1 cellular context compared by ENCODE assay signal in the genomic region with DNA sequence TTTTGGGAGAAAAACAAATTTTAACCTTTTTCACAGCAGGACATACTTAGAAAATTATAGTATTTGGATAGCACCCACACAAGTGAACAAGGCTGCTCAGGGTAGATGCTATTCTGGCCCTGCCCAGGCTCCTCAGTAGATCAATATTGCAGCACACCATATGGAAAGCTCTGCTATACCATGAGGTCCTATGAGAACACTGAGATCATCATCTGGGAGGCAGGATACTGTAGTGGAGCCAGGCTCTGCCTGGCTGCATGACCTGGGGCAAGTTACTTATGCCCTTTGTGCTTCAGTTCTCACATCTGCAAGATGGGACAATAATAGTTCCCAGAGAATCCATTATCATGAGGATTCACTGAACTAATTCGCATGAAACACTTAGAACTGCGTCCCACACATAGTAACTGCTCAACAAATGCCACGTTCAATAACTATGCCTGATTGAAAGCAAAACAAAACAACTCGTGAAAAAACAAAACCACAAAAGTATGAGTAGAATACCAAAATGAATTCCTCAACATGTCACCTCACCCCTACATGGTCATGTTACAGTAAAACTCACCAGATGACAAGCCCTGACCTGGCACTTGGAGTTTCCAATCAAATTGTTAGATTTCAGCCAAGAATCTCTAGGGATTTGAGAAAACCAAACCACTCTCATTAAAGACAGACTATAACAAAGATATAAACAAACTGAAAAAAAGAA.
TF ChIP-seq lines count a peak whose summit lies in the region.

No MANE protein-coding gene starts in this region.

TF ChIP-seq in GM12878, 131 proteins besides CTCF, POLR2A, EP300 and RAD21 (continued from another document):
- TF ChIP-seq, protein P1, sequence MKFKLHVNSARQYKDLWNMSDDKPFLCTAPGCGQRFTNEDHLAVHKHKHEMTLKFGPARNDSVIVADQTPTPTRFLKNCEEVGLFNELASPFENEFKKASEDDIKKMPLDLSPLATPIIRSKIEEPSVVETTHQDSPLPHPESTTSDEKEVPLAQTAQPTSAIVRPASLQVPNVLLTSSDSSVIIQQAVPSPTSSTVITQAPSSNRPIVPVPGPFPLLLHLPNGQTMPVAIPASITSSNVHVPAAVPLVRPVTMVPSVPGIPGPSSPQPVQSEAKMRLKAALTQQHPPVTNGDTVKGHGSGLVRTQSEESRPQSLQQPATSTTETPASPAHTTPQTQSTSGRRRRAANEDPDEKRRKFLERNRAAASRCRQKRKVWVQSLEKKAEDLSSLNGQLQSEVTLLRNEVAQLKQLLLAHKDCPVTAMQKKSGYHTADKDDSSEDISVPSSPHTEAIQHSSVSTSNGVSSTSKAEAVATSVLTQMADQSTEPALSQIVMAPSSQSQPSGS (IDR thresholded peaks at IDR 0.05; ENCODE audit: low read length), result no peak
- no peak for TF ChIP-seq ZNF24 (IDR thresholded peaks at IDR 0.05)
- TF ChIP-seq, protein P2, sequence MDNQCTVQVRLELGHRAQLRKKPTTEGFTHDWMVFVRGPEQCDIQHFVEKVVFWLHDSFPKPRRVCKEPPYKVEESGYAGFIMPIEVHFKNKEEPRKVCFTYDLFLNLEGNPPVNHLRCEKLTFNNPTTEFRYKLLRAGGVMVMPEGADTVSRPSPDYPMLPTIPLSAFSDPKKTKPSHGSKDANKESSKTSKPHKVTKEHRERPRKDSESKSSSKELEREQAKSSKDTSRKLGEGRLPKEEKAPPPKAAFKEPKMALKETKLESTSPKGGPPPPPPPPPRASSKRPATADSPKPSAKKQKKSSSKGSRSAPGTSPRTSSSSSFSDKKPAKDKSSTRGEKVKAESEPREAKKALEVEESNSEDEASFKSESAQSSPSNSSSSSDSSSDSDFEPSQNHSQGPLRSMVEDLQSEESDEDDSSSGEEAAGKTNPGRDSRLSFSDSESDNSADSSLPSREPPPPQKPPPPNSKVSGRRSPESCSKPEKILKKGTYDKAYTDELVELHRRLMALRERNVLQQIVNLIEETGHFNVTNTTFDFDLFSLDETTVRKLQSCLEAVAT (IDR thresholded peaks at IDR 0.05), result peak; percentile 30; the same call in 1 of the 2 replicates
- no peak for TF ChIP-seq YY1 (IDR thresholded peaks at IDR 0.05; ENCODE audit: low read depth, low read length)
- TF ChIP-seq CBFB (IDR thresholded peaks at IDR 0.05; ENCODE audit: low read depth), result peak; percentile 37; the same call in 1 of the 2 replicates
- no peak for TF ChIP-seq TAF1 (IDR thresholded peaks at IDR 0.05; ENCODE audit: borderline replicate concordance, low read depth, low read length)
- TF ChIP-seq ZNF217 (IDR thresholded peaks at IDR 0.05), result 0 out of 2 replicates have a peak, but pooled peaks have one; percentile 28
- TF ChIP-seq CREM (IDR thresholded peaks at IDR 0.05; ENCODE audit: low read depth), result peak; percentile 16; the same call in 1 of the 2 replicates
- TF ChIP-seq SRF (IDR thresholded peaks at IDR 0.05; ENCODE audit: low read depth in 2 of 2, low read length in 2 of 2), result peak; percentile 65 to 85
- no peak for TF ChIP-seq RELA (IDR thresholded peaks at IDR 0.05; ENCODE audit: borderline replicate concordance, partially characterized antibody)
- no peak for TF ChIP-seq CBX5 (IDR thresholded peaks at IDR 0.05; ENCODE audit: low read depth)
- TF ChIP-seq, protein P3, sequence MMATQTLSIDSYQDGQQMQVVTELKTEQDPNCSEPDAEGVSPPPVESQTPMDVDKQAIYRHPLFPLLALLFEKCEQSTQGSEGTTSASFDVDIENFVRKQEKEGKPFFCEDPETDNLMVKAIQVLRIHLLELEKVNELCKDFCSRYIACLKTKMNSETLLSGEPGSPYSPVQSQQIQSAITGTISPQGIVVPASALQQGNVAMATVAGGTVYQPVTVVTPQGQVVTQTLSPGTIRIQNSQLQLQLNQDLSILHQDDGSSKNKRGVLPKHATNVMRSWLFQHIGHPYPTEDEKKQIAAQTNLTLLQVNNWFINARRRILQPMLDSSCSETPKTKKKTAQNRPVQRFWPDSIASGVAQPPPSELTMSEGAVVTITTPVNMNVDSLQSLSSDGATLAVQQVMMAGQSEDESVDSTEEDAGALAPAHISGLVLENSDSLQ (IDR thresholded peaks at IDR 0.05), result peak; percentile 64; the same call in 1 of the 2 replicates
- TF ChIP-seq, protein P4, sequence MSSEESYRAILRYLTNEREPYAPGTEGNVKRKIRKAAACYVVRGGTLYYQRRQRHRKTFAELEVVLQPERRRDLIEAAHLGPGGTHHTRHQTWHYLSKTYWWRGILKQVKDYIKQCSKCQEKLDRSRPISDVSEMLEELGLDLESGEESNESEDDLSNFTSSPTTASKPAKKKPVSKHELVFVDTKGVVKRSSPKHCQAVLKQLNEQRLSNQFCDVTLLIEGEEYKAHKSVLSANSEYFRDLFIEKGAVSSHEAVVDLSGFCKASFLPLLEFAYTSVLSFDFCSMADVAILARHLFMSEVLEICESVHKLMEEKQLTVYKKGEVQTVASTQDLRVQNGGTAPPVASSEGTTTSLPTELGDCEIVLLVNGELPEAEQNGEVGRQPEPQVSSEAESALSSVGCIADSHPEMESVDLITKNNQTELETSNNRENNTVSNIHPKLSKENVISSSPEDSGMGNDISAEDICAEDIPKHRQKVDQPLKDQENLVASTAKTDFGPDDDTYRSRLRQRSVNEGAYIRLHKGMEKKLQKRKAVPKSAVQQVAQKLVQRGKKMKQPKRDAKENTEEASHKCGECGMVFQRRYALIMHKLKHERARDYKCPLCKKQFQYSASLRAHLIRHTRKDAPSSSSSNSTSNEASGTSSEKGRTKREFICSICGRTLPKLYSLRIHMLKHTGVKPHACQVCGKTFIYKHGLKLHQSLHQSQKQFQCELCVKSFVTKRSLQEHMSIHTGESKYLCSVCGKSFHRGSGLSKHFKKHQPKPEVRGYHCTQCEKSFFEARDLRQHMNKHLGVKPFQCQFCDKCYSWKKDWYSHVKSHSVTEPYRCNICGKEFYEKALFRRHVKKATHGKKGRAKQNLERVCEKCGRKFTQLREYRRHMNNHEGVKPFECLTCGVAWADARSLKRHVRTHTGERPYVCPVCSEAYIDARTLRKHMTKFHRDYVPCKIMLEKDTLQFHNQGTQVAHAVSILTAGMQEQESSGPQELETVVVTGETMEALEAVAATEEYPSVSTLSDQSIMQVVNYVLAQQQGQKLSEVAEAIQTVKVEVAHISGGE (CRISPR knock-in tag; IDR thresholded peaks at IDR 0.05), result no peak
- TF ChIP-seq, protein P5, sequence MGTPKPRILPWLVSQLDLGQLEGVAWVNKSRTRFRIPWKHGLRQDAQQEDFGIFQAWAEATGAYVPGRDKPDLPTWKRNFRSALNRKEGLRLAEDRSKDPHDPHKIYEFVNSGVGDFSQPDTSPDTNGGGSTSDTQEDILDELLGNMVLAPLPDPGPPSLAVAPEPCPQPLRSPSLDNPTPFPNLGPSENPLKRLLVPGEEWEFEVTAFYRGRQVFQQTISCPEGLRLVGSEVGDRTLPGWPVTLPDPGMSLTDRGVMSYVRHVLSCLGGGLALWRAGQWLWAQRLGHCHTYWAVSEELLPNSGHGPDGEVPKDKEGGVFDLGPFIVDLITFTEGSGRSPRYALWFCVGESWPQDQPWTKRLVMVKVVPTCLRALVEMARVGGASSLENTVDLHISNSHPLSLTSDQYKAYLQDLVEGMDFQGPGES (IDR thresholded peaks at IDR 0.05), result no peak
- no peak for TF ChIP-seq SMAD1 (IDR thresholded peaks at IDR 0.05; ENCODE audit: low read depth, partially characterized antibody)
- TF ChIP-seq SIX5 (IDR thresholded peaks at IDR 0.05; ENCODE audit: low read depth, low read length, severe bottlenecking), result no peak
- TF ChIP-seq NFIC (IDR thresholded peaks at IDR 0.05; ENCODE audit: low read depth, low read length), result peak; percentile 60
- TF ChIP-seq IKZF1 (conservative IDR thresholded peaks at IDR 0.05), result peak; percentile 27; the same call in 1 of the 2 replicates
- peak; percentile 81 for TF ChIP-seq CREB1 (IDR thresholded peaks at IDR 0.05; ENCODE audit: low read depth)
- no peak for TF ChIP-seq ATF7 (IDR thresholded peaks at IDR 0.05; ENCODE audit: low read depth)
- peak; percentile 74 for TF ChIP-seq MEF2B (IDR thresholded peaks at IDR 0.05; ENCODE audit: partially characterized antibody, poor library complexity, severe bottlenecking)
- TF ChIP-seq TBL1XR1 (IDR thresholded peaks at IDR 0.05; ENCODE audit: low read depth, low read length), result no peak
